1 cellular context compared by ENCODE assay signal in the genomic region with DNA sequence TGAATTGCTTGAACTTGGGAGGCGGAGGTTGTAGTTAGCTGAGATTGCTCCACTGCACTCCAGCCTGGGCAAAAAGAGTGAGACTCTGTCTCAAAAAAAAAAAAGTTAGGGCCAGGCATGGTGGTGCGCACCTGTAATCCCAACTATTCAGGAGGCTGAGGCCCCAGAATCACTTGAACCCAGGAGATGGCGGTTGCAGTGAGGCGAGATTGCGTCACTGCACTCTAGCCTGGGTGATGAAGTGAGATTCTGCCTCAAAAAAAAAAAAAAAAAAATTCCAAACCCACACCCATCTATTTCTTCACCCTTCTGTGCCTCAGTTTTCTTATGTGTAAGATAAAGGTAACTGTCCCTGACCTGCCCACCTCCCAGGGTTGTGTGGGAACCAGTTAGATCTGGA.
TF ChIP-seq lines count a peak whose summit lies in the region.

No MANE protein-coding gene starts in this region.

TF ChIP-seq in liver, 16 proteins besides CTCF, POLR2A, EP300 and RAD21 (continued from another document):
- TF ChIP-seq, protein P1, sequence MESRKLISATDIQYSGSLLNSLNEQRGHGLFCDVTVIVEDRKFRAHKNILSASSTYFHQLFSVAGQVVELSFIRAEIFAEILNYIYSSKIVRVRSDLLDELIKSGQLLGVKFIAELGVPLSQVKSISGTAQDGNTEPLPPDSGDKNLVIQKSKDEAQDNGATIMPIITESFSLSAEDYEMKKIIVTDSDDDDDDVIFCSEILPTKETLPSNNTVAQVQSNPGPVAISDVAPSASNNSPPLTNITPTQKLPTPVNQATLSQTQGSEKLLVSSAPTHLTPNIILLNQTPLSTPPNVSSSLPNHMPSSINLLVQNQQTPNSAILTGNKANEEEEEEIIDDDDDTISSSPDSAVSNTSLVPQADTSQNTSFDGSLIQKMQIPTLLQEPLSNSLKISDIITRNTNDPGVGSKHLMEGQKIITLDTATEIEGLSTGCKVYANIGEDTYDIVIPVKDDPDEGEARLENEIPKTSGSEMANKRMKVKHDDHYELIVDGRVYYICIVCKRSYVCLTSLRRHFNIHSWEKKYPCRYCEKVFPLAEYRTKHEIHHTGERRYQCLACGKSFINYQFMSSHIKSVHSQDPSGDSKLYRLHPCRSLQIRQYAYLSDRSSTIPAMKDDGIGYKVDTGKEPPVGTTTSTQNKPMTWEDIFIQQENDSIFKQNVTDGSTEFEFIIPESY (IDR thresholded peaks at IDR 0.05): no peak
- TF ChIP-seq NR2F2 (IDR thresholded peaks at IDR 0.05): no peak
- TF ChIP-seq, protein P2, sequence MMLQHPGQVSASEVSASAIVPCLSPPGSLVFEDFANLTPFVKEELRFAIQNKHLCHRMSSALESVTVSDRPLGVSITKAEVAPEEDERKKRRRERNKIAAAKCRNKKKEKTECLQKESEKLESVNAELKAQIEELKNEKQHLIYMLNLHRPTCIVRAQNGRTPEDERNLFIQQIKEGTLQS (IDR thresholded peaks at IDR 0.05): no peak
